In the genomic region with DNA sequence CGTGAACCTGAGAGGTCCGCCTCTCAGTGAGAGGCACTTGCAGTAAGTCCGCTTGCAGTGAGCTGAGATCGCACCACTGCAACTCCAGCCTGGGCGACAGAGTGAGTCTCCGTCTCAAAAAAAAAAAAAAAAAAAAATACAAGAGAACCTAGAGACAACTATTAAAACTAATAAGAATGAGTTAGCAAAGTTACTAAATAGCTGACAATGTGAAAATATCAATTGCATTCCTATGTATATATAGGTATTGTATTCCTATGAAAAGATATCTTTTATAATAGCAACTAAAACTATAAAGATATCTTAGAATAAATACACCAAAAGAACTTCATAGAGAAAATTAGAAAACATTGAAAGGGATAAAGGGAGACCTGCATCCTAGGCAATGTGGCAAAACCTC, we compare ENCODE assay signal across 2 cellular contexts.
A peak's percentile ranks its signal among the peaks of the same experiment; 100 is the strongest.
TF ChIP-seq lines count a peak whose summit lies in the region.

No MANE protein-coding gene starts in this region.

TF ChIP-seq in HepG2, 621 proteins besides CTCF, POLR2A, EP300 and RAD21 (continued from another document):
- TF ChIP-seq, protein P1, sequence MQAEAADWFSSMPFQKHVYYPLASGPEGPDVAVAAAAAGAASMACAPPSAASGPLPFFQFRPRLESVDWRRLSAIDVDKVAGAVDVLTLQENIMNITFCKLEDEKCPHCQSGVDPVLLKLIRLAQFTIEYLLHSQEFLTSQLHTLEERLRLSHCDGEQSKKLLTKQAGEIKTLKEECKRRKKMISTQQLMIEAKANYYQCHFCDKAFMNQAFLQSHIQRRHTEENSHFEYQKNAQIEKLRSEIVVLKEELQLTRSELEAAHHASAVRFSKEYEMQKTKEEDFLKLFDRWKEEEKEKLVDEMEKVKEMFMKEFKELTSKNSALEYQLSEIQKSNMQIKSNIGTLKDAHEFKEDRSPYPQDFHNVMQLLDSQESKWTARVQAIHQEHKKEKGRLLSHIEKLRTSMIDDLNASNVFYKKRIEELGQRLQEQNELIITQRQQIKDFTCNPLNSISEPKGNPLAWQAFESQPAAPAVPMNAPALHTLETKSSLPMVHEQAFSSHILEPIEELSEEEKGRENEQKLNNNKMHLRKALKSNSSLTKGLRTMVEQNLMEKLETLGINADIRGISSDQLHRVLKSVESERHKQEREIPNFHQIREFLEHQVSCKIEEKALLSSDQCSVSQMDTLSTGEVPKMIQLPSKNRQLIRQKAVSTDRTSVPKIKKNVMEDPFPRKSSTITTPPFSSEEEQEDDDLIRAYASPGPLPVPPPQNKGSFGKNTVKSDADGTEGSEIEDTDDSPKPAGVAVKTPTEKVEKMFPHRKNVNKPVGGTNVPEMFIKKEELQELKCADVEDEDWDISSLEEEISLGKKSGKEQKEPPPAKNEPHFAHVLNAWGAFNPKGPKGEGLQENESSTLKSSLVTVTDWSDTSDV (CRISPR knock-in tag; IDR thresholded peaks at IDR 0.05): no peak
- TF ChIP-seq TP53 (CRISPR knock-in tag; conservative IDR thresholded peaks at IDR 0.05) (no peak), ZFP90 (CRISPR knock-in tag; IDR thresholded peaks at IDR 0.05; ENCODE audit: borderline replicate concordance) (no peak), MAFF (IDR thresholded peaks at IDR 0.05; ENCODE audit: low read depth, low read length) (peak; percentile 15; the same call in 1 of the 2 replicates), EED (CRISPR knock-in tag; IDR thresholded peaks at IDR 0.05) (no peak)
- TF ChIP-seq, protein P2, sequence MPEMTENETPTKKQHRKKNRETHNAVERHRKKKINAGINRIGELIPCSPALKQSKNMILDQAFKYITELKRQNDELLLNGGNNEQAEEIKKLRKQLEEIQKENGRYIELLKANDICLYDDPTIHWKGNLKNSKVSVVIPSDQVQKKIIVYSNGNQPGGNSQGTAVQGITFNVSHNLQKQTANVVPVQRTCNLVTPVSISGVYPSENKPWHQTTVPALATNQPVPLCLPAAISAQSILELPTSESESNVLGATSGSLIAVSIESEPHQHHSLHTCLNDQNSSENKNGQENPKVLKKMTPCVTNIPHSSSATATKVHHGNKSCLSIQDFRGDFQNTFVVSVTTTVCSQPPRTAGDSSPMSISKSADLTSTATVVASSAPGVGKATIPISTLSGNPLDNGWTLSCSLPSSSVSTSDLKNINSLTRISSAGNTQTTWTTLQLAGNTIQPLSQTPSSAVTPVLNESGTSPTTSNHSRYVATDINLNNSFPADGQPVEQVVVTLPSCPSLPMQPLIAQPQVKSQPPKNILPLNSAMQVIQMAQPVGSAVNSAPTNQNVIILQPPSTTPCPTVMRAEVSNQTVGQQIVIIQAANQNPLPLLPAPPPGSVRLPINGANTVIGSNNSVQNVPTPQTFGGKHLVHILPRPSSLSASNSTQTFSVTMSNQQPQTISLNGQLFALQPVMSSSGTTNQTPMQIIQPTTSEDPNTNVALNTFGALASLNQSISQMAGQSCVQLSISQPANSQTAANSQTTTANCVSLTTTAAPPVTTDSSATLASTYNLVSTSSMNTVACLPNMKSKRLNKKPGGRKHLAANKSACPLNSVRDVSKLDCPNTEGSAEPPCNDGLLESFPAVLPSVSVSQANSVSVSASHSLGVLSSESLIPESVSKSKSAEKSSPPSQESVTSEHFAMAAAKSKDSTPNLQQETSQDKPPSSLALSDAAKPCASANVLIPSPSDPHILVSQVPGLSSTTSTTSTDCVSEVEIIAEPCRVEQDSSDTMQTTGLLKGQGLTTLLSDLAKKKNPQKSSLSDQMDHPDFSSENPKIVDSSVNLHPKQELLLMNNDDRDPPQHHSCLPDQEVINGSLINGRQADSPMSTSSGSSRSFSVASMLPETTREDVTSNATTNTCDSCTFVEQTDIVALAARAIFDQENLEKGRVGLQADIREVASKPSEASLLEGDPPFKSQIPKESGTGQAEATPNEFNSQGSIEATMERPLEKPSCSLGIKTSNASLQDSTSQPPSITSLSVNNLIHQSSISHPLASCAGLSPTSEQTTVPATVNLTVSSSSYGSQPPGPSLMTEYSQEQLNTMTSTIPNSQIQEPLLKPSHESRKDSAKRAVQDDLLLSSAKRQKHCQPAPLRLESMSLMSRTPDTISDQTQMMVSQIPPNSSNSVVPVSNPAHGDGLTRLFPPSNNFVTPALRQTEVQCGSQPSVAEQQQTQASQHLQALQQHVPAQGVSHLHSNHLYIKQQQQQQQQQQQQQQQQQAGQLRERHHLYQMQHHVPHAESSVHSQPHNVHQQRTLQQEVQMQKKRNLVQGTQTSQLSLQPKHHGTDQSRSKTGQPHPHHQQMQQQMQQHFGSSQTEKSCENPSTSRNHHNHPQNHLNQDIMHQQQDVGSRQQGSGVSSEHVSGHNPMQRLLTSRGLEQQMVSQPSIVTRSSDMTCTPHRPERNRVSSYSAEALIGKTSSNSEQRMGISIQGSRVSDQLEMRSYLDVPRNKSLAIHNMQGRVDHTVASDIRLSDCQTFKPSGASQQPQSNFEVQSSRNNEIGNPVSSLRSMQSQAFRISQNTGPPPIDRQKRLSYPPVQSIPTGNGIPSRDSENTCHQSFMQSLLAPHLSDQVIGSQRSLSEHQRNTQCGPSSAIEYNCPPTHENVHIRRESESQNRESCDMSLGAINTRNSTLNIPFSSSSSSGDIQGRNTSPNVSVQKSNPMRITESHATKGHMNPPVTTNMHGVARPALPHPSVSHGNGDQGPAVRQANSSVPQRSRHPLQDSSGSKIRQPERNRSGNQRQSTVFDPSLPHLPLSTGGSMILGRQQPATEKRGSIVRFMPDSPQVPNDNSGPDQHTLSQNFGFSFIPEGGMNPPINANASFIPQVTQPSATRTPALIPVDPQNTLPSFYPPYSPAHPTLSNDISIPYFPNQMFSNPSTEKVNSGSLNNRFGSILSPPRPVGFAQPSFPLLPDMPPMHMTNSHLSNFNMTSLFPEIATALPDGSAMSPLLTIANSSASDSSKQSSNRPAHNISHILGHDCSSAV (CRISPR knock-in tag; IDR thresholded peaks at IDR 0.05; ENCODE audit: borderline replicate concordance): no peak
TF ChIP-seq in HepG2: peak in this region for 2.

TF ChIP-seq in WTC11, 78 proteins besides CTCF, POLR2A, EP300 and RAD21 (continued from another document):
- TF ChIP-seq, protein P3, sequence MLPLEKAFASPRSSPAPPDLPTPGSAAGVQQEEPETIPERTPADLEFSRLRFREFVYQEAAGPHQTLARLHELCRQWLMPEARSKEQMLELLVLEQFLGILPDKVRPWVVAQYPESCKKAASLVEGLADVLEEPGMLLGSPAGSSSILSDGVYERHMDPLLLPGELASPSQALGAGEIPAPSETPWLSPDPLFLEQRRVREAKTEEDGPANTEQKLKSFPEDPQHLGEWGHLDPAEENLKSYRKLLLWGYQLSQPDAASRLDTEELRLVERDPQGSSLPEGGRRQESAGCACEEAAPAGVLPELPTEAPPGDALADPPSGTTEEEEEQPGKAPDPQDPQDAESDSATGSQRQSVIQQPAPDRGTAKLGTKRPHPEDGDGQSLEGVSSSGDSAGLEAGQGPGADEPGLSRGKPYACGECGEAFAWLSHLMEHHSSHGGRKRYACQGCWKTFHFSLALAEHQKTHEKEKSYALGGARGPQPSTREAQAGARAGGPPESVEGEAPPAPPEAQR (CRISPR knock-in tag; IDR thresholded peaks at IDR 0.05): no peak
- TF ChIP-seq TCF7 (CRISPR knock-in tag; IDR thresholded peaks at IDR 0.05; ENCODE audit: low read depth): no peak
TF ChIP-seq in WTC11: peak in this region for 0.
